19 cellular contexts compared by ENCODE assay signal in genomic region chr5:128854931-128855330, GRCh38.
"Had no signal": no experiment of that assay in that cellular context is flagged by ENCODE, and none has a peak within 500 bp of the region (broad histone marks: within the 10 kb centered on the region; RNA-seq: fewer than 3 reads in every experiment).

No MANE protein-coding gene starts in this region.

- H3K4me3 ChIP-seq: SJSA1, SK-N-MC had no signal

- H3K36me3 ChIP-seq: SJSA1 had no signal

- H3K27ac ChIP-seq: SJSA1, SK-N-MC had no signal

- DNase-seq: KBM-7, NCI-H1092, NCI-H1105 treated with DMSO at 0.1 percent for 48 hours, NCI-H1417 treated with DMSO at 0.1 percent for 48 hours, NCI-H146, NCI-H1694 treated with DMSO at 0.1 percent for 48 hours, NCI-H1930, NCI-H2081, NCI-H2107, NCI-H2227 treated with DMSO at 0.1 percent for 48 hours, NCI-H524, NCI-H526 treated with DMSO at 0.1 percent for 48 hours, NCI-H748 treated with DMSO at 0.1 percent for 48 hours, Right ventricle myocardium superior, RPMI8226, SIG-M5 had no signal

- H3K4me1 ChIP-seq: SJSA1 had no signal

- FAIRE-seq: RCC 7860 had no signal

- H3K27me3 ChIP-seq: SJSA1 had no signal
